In genomic region chr21:45469273-45470086, GRCh38 we compare ENCODE assay signal across 13 cellular contexts.
DNase-seq lines count a peak whose midpoint lies in the region; ATAC-seq and TF ChIP-seq lines count a peak whose summit lies in the region.
"Had no signal": no experiment of that assay in that cellular context is flagged by ENCODE, and none has a peak within 500 bp of the region (broad histone marks: within the 10 kb centered on the region; RNA-seq: fewer than 3 reads in every experiment).

No MANE protein-coding gene starts in this region.

- H2AFZ ChIP-seq in hepatocyte = no peak overlapping the region

- peaks cover 15% of the 10 kb centered on the region for H3K36me3 Mint-ChIP-seq in progenitor cell of endocrine pancreas (ENCODE audit: insufficient read depth)

- H3K27ac ChIP-seq in BLaER1 = no peak overlapping the region
- H3K27ac ChIP-seq in ascending aorta = peak overlapping the region; percentile 36 to 90
- peak overlapping the region; percentile 86 for H3K27ac ChIP-seq in hepatocyte
- H3K27ac ChIP-seq: WERI-Rb-1 had no signal

- H3K9me3 Mint-ChIP-seq in progenitor cell of endocrine pancreas (ENCODE audit: low read depth) = no peaks in the 10 kb centered on the region

- no peaks in the 10 kb centered on the region for H3K9me3 ChIP-seq in BLaER1
- no peaks in the 10 kb centered on the region for H3K9me3 ChIP-seq in ascending aorta
- H3K9me3 ChIP-seq in hepatocyte (ENCODE audit: low read depth) = no peaks in the 10 kb centered on the region

- H4K20me1 ChIP-seq in BLaER1 = no peaks in the 10 kb centered on the region
- H4K20me1 ChIP-seq in hepatocyte (ENCODE audit: insufficient read depth, poor library complexity, severe bottlenecking) = no peaks in the 10 kb centered on the region

- 56% methylated on average over 23 of the region's 24 CpGs for WGBS in hepatocyte (ENCODE audit: low lambda C conversion rate, missing lambda C conversion rate)

- H3K4me2 ChIP-seq in BLaER1 (peak overlapping the region; percentile 83), hepatocyte (peak overlapping the region; percentile 69)

- H3K4me3 ChIP-seq in BLaER1 (no peak overlapping the region), ascending aorta (no peak overlapping the region), hepatocyte (no peak overlapping the region)

- no peak for TF ChIP-seq CTCF in ascending aorta (IDR thresholded peaks at IDR 0.05)
- no peak for TF ChIP-seq CTCF in hepatocyte (IDR thresholded peaks at IDR 0.05; ENCODE audit: poor library complexity)
- TF ChIP-seq CTCF in progenitor cell of endocrine pancreas (IDR thresholded peaks at IDR 0.05; ENCODE audit: unreplicated experiment) = peak; percentile 10

- H3K27ac Mint-ChIP-seq in progenitor cell of endocrine pancreas = peak overlapping the region; percentile 73

- peaks cover 67% of the 10 kb centered on the region for H3K4me1 ChIP-seq in BLaER1
- peaks cover 12 to 24% of the 10 kb centered on the region in 2 donors for H3K4me1 ChIP-seq in ascending aorta
- peaks cover 36% of the 10 kb centered on the region for H3K4me1 ChIP-seq in hepatocyte (ENCODE audit: insufficient read depth)

- H3K4me3 Mint-ChIP-seq in progenitor cell of endocrine pancreas (ENCODE audit: low read depth) = peak overlapping the region; percentile 62

- H3K9ac ChIP-seq in BLaER1 = no peak overlapping the region

- no peaks in the 10 kb centered on the region for H3K27me3 ChIP-seq in BLaER1
- H3K27me3 ChIP-seq in ascending aorta = no peaks in the 10 kb centered on the region
- no peaks in the 10 kb centered on the region for H3K27me3 ChIP-seq in hepatocyte

- no peaks in the 10 kb centered on the region for H3K9me2 ChIP-seq in hepatocyte (replicated peaks; ENCODE audit: insufficient read depth)

- intact Hi-C loops in ascending aorta (cut with DNase I) = no loop called here

- no peak for ATAC-seq in GM19397 (IDR thresholded peaks at IDR 0.05; ENCODE audit: unreplicated experiment)
- ATAC-seq in HG03520 (IDR thresholded peaks at IDR 0.05; ENCODE audit: unreplicated experiment) = no peak

- peaks cover 7% of the 10 kb centered on the region for H3K79me2 ChIP-seq in hepatocyte

- H3K36me3 ChIP-seq in BLaER1 (no peaks in the 10 kb centered on the region), ascending aorta (peaks cover 13 to 21% of the 10 kb centered on the region in 2 donors), hepatocyte (replicated peaks; ENCODE audit: insufficient read depth, low read depth) (no peaks in the 10 kb centered on the region)
- H3K36me3 ChIP-seq: WERI-Rb-1 had no signal

- no peak for DNase-seq in ascending aorta (ENCODE audit: low spot score in 2 of 2)
- DNase-seq in hepatocyte (ENCODE audit: low spot score) = peak; percentile 54
- peak; percentile 57 for DNase-seq in progenitor cell of endocrine pancreas (ENCODE audit: low spot score, unreplicated experiment)
- DNase-seq in NCI-H2107 (lab: John Stamatoyannopoulos, UW) = no peak
- no peak for DNase-seq in NCI-H226
- DNase-seq: activated effector memory CD4-positive, alpha-beta T cell treated with anti-CD3 and anti-CD28 coated beads, Interleukin-2, amount 50 U/mL, for 16 hours; AML-193; mesendoderm; NCI-H1048; WERI-Rb-1 had no signal

- H3K4me1 Mint-ChIP-seq in progenitor cell of endocrine pancreas (ENCODE audit: low read depth) = peaks cover 41% of the 10 kb centered on the region

- H3K27me3 Mint-ChIP-seq in progenitor cell of endocrine pancreas = no peaks in the 10 kb centered on the region

Comparison
In these comparisons a context has a peak if more than half of its experiments do, and no peak if none do; other contexts are left out.
1. DNase-seq: peak in hepatocyte (single experiment) and progenitor cell of endocrine pancreas (single experiment); none in ascending aorta (0 of 2), NCI-H2107 (single experiment) and NCI-H226 (single experiment).